ENCODE assay signal across 1 cellular context in the genomic region with DNA sequence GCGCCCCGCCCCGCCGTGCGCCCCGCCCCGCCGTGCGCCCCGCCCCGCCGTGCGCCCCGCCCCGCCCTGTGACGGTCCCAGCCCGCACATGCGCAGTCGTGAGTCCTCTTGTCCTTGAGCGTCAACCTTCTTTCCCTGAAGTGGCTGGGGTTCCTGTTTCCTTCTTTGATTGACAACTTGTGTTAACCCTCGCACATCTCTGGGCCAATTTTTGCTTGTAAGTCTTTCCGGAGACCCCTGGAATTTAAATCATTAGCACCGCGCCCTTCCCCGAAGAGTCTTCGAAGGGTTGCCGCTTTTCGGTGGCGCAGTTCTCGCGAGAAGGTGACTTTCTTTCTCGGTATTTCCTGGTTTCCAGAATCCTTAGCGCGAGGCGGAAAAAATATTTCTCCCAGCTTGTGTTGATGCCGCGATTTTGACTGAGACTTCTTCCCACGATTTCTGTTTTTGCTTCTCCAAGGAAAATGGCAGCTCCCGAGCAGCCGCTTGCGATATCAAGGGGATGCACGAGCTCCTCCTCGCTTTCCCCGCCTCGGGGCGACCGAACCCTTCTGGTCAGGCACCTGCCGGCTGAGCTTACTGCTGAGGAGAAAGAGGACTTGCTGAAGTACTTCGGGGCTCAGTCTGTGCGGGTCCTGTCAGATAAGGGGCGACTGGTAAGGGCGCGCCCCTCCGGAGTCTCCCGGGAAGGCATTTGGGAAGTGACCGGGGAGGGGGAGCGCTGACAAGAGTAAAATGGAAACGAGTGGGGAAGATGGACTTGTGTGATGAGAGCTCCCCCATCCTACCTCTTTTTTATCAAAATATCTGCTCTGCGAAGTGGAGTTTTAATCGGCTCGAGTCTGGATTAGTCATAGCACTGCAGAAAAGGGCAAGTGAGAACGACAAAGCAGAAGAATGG.
TF ChIP-seq lines count a peak whose summit lies in the region.

A gene with protein sequence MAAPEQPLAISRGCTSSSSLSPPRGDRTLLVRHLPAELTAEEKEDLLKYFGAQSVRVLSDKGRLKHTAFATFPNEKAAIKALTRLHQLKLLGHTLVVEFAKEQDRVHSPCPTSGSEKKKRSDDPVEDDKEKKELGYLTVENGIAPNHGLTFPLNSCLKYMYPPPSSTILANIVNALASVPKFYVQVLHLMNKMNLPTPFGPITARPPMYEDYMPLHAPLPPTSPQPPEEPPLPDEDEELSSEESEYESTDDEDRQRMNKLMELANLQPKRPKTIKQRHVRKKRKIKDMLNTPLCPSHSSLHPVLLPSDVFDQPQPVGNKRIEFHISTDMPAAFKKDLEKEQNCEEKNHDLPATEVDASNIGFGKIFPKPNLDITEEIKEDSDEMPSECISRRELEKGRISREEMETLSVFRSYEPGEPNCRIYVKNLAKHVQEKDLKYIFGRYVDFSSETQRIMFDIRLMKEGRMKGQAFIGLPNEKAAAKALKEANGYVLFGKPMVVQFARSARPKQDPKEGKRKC (plus strand): TSS at position 93 of the 901 bp plus-strand sequence. CDS start 372 bp downstream, at position 465.

TF ChIP-seq in GM12878, 131 proteins besides CTCF, POLR2A, EP300 and RAD21 (continued from another document and continues in another):
- TF ChIP-seq, protein P1, sequence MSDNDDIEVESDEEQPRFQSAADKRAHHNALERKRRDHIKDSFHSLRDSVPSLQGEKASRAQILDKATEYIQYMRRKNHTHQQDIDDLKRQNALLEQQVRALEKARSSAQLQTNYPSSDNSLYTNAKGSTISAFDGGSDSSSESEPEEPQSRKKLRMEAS (IDR thresholded peaks at IDR 0.05; ENCODE audit: low read depth, low read length) = peak; percentile 50; the same call in 1 of the 2 replicates
- no peak for TF ChIP-seq IRF4 (IDR thresholded peaks at IDR 0.05; ENCODE audit: low read depth, low read length)
- TF ChIP-seq MXI1 (IDR thresholded peaks at IDR 0.05; ENCODE audit: low read depth, low read length) = peak; percentile 78
- TF ChIP-seq SRF (IDR thresholded peaks at IDR 0.05; ENCODE audit: low read depth in 2 of 2, low read length in 2 of 2) = no peak
- TF ChIP-seq ZBTB11 (CRISPR knock-in tag; IDR thresholded peaks at IDR 0.05) = no peak
- TF ChIP-seq, protein P2, sequence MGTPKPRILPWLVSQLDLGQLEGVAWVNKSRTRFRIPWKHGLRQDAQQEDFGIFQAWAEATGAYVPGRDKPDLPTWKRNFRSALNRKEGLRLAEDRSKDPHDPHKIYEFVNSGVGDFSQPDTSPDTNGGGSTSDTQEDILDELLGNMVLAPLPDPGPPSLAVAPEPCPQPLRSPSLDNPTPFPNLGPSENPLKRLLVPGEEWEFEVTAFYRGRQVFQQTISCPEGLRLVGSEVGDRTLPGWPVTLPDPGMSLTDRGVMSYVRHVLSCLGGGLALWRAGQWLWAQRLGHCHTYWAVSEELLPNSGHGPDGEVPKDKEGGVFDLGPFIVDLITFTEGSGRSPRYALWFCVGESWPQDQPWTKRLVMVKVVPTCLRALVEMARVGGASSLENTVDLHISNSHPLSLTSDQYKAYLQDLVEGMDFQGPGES (IDR thresholded peaks at IDR 0.05) = no peak
- TF ChIP-seq PBX3 (IDR thresholded peaks at IDR 0.05; ENCODE audit: insufficient replicate concordance, low read depth, low read length) = no peak
- 0 out of 2 replicates have a peak, but pooled peaks have one; percentile 41 for TF ChIP-seq CREB1 (IDR thresholded peaks at IDR 0.05; ENCODE audit: low read depth)
- peak; percentile 91 for TF ChIP-seq ZNF687 (IDR thresholded peaks at IDR 0.05)
- peak; percentile 57; the same call in 1 of the 2 replicates for TF ChIP-seq POLR2AphosphoS2 (IDR thresholded peaks at IDR 0.05; ENCODE audit: low read depth, low read length)
- no peak for TF ChIP-seq RELA (IDR thresholded peaks at IDR 0.05; ENCODE audit: borderline replicate concordance, partially characterized antibody)
- TF ChIP-seq NFXL1 (IDR thresholded peaks at IDR 0.05; ENCODE audit: borderline replicate concordance) = no peak
- TF ChIP-seq, protein P3, sequence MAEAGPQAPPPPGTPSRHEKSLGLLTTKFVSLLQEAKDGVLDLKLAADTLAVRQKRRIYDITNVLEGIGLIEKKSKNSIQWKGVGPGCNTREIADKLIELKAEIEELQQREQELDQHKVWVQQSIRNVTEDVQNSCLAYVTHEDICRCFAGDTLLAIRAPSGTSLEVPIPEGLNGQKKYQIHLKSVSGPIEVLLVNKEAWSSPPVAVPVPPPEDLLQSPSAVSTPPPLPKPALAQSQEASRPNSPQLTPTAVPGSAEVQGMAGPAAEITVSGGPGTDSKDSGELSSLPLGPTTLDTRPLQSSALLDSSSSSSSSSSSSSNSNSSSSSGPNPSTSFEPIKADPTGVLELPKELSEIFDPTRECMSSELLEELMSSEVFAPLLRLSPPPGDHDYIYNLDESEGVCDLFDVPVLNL (IDR thresholded peaks at IDR 0.05; ENCODE audit: low read depth, low read length) = no peak
- no peak for TF ChIP-seq SUPT20H (IDR thresholded peaks at IDR 0.05; ENCODE audit: borderline replicate concordance, control insufficient read depth, low read depth, low read length)
- TF ChIP-seq ATF2 (IDR thresholded peaks at IDR 0.05; ENCODE audit: low read length) = no peak
- no peak for TF ChIP-seq CBX3 (IDR thresholded peaks at IDR 0.05; ENCODE audit: borderline replicate concordance, low read depth)
- TF ChIP-seq REST (IDR thresholded peaks at IDR 0.05; ENCODE audit: low read depth, low read length) = no peak
- TF ChIP-seq NBN (IDR thresholded peaks at IDR 0.05) = peak; percentile 78; the same call in 1 of the 2 replicates
- peak; percentile 25; the same call in 1 of the 2 replicates for TF ChIP-seq CREM (IDR thresholded peaks at IDR 0.05; ENCODE audit: low read depth)
- TF ChIP-seq TCF12 (IDR thresholded peaks at IDR 0.05; ENCODE audit: low read depth, low read length) = no peak
- no peak for TF ChIP-seq MTA3 (IDR thresholded peaks at IDR 0.05; ENCODE audit: borderline replicate concordance, low read length)
- TF ChIP-seq YY1 (IDR thresholded peaks at IDR 0.05; ENCODE audit: low read depth, low read length) = peak; percentile 69; the same call in 1 of the 2 replicates
- TF ChIP-seq EGR1 (IDR thresholded peaks at IDR 0.05; ENCODE audit: borderline replicate concordance in 1 of 2, low read depth in 2 of 2, low read length in 2 of 2) = no peak
- TF ChIP-seq STAT3 (IDR thresholded peaks at IDR 0.05; ENCODE audit: low read depth, low read length) = no peak
- TF ChIP-seq, protein P4, sequence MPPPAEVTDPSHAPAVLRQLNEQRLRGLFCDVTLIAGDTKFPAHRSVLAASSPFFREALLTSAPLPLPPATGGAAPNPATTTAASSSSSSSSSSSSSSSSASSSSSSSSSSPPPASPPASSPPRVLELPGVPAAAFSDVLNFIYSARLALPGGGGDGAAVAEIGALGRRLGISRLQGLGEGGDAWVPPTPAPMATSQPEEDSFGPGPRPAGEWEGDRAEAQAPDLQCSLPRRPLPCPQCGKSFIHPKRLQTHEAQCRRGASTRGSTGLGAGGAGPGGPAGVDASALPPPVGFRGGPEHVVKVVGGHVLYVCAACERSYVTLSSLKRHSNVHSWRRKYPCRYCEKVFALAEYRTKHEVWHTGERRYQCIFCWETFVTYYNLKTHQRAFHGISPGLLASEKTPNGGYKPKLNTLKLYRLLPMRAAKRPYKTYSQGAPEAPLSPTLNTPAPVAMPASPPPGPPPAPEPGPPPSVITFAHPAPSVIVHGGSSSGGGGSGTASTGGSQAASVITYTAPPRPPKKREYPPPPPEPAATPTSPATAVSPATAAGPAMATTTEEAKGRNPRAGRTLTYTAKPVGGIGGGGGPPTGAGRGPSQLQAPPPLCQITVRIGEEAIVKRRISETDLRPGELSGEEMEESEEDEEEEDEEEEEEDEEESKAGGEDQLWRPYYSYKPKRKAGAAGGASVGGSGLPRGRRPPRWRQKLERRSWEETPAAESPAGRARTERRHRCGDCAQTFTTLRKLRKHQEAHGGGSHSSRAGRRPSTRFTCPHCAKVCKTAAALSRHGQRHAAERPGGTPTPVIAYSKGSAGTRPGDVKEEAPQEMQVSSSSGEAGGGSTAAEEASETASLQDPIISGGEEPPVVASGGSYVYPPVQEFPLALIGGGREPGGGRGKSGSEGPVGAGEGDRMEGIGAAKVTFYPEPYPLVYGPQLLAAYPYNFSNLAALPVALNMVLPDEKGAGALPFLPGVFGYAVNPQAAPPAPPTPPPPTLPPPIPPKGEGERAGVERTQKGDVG (CRISPR knock-in tag; IDR thresholded peaks at IDR 0.05) = no peak
- no peak for TF ChIP-seq NR2C2 (IDR thresholded peaks at IDR 0.05; ENCODE audit: borderline replicate concordance, control insufficient read depth, insufficient read length, low read depth)
